8 cellular contexts compared by ENCODE assay signal in genomic region chr13:106568225-106569003, GRCh38. TPM values are rescaled to one million over a fixed set of nuclear protein-coding genes. Genes with fewer than 3 reads are reported as not detected.
DNase-seq lines count a peak whose midpoint lies in the region; ATAC-seq and TF ChIP-seq lines count a peak whose summit lies in the region.

No MANE protein-coding gene starts in this region.

- POLR2A ChIA-PET in WTC11 (lab: Charles Lee), result interaction anchor here (1.1 to 1.7 kb wide), 3 partner anchors 32 to 350 kb away, joined by 3 to 5 read pairs (median 4); no protein-coding TSS in a partner anchor

- no peaks in the 10 kb centered on the region for H3K27me3 ChIP-seq in BLaER1 treated with 17β-estradiol and CSF1 and Interleukin-3, amounts not matched to agents 10 nM and 100 nM
- H3K27me3 ChIP-seq in heart right ventricle, result no peaks in the 10 kb centered on the region

- peak overlapping the region; percentile 88 for H3K27ac Mint-ChIP-seq in WTC11
- peak overlapping the region; percentile 99 for H3K27ac Mint-ChIP-seq in stimulated activated effector memory CD8-positive, alpha-beta T cell treated with anti-CD3 and anti-CD28 coated beads, Interleukin-12 subunit alpha, Interleukin-12 subunit beta, amount 100 ng/mL, for 72 hours

- H3K36me3 Mint-ChIP-seq in WTC11, result peaks cover 6% of the 10 kb centered on the region
- H3K36me3 Mint-ChIP-seq in stimulated activated effector memory CD8-positive, alpha-beta T cell treated with anti-CD3 and anti-CD28 coated beads, Interleukin-12 subunit alpha, Interleukin-12 subunit beta, amount 100 ng/mL, for 72 hours, result peaks cover 34% of the 10 kb centered on the region

- H3K9me3 Mint-ChIP-seq in WTC11, result no peaks in the 10 kb centered on the region
- no peaks in the 10 kb centered on the region for H3K9me3 Mint-ChIP-seq in stimulated activated effector memory CD8-positive, alpha-beta T cell treated with anti-CD3 and anti-CD28 coated beads, Interleukin-12 subunit alpha, Interleukin-12 subunit beta, amount 100 ng/mL, for 72 hours

- peak overlapping the region; percentile 99 for H3K4me3 Mint-ChIP-seq in WTC11
- peak overlapping the region; percentile 97 for H3K4me3 Mint-ChIP-seq in stimulated activated effector memory CD8-positive, alpha-beta T cell treated with anti-CD3 and anti-CD28 coated beads, Interleukin-12 subunit alpha, Interleukin-12 subunit beta, amount 100 ng/mL, for 72 hours

- DNase-seq in WTC11 (ENCODE audit: low spot score), result no peak
- DNase-seq in heart right ventricle, result no peak
- DNase-seq in stimulated activated effector memory CD8-positive, alpha-beta T cell treated with anti-CD3 and anti-CD28 coated beads, Interleukin-12 subunit alpha, Interleukin-12 subunit beta, amount 100 ng/mL, for 72 hours (ENCODE audit: low spot score in 2 of 2), result no peak
- DNase-seq in NCI-H69 (lab: John Stamatoyannopoulos, UW), result no peak
- DNase-seq in NCI-H187 (lab: John Stamatoyannopoulos, UW), result no peak

- CTCF ChIA-PET in WTC11 (lab: Charles Lee), result interaction anchor here (1.7 to 2.9 kb wide), 3 partner anchors 33 to 228 kb away, joined by 4 to 13 read pairs (median 6); partner anchors contain the start of gene EFNB2

- WGBS in heart right ventricle, 2 donors, result 14 to 16% methylated on average over 19 of the region's 19 CpGs

- H3K4me2 ChIP-seq in BLaER1 treated with 17β-estradiol and CSF1 and Interleukin-3, amounts not matched to agents 10 nM and 100 nM, result peak overlapping the region; percentile 71 to 86 (median 80)

- H3K4me1 Mint-ChIP-seq in WTC11, result peaks cover 46% of the 10 kb centered on the region
- peaks cover 49% of the 10 kb centered on the region for H3K4me1 Mint-ChIP-seq in stimulated activated effector memory CD8-positive, alpha-beta T cell treated with anti-CD3 and anti-CD28 coated beads, Interleukin-12 subunit alpha, Interleukin-12 subunit beta, amount 100 ng/mL, for 72 hours

- H3K9me3 ChIP-seq in BLaER1 treated with 17β-estradiol and CSF1 and Interleukin-3, amounts not matched to agents 10 nM and 100 nM (replicated peaks in 1 of 11), result peaks cover 0 to 13% (median 6%) of the 10 kb centered on the region in 11 experiments; a peak in 10 of 22 replicates
- H3K9me3 ChIP-seq in heart right ventricle, result no peaks in the 10 kb centered on the region

- H3K4me1 ChIP-seq in BLaER1 treated with 17β-estradiol and CSF1 and Interleukin-3, amounts not matched to agents 10 nM and 100 nM, result peaks cover 33 to 46% (median 41%) of the 10 kb centered on the region in 10 experiments
- H3K4me1 ChIP-seq in heart right ventricle, result peaks cover 12 to 46% (median 38%) of the 10 kb centered on the region in 9 donors

- peak overlapping the region; percentile 78 to 98 (median 94) for H3K4me3 ChIP-seq in BLaER1 treated with 17β-estradiol and CSF1 and Interleukin-3, amounts not matched to agents 10 nM and 100 nM
- H3K4me3 ChIP-seq in heart right ventricle, result peak overlapping the region; percentile 66 to 96 (median 87)

- H3K9ac ChIP-seq in BLaER1 treated with 17β-estradiol and CSF1 and Interleukin-3, amounts not matched to agents 10 nM and 100 nM, result peak overlapping the region; percentile 94 to 100 (median 98)

- TF ChIP-seq CTCF in WTC11 (IDR thresholded peaks at IDR 0.05) (no peak), heart right ventricle (IDR thresholded peaks at IDR 0.05) (no peak)

- no peaks in the 10 kb centered on the region for H3K27me3 Mint-ChIP-seq in WTC11 (ENCODE audit: low read depth)

- peaks cover 36 to 43% (median 38%) of the 10 kb centered on the region in 11 experiments for H4K20me1 ChIP-seq in BLaER1 treated with 17β-estradiol and CSF1 and Interleukin-3, amounts not matched to agents 10 nM and 100 nM

- intact Hi-C loops in heart right ventricle (cut with DNase I), result loop anchor here in 4 of 10 donors (5.0 to 10.0 kb wide), 5 partner anchors 54 to 346 kb away; no protein-coding TSS in a partner anchor

- H3K36me3 ChIP-seq in BLaER1 treated with 17β-estradiol and CSF1 and Interleukin-3, amounts not matched to agents 10 nM and 100 nM, result peaks cover 0 to 15% (median 6%) of the 10 kb centered on the region in 11 experiments; a peak in 6 of 22 replicates
- H3K36me3 ChIP-seq in heart right ventricle, result no peaks in the 10 kb centered on the region

- ATAC-seq in GM19324 (IDR thresholded peaks at IDR 0.05; ENCODE audit: low FRiP score, unreplicated experiment) (peak; percentile 22), HG03342 (IDR thresholded peaks at IDR 0.05; ENCODE audit: unreplicated experiment) (peak; percentile 32), WTC11 (no peak; the same call in 1 of the 2 replicates), heart right ventricle (peak in 3 of 8 donors; percentile 1 to 14 (median 3))
- ATAC-seq in stimulated activated effector memory CD8-positive, alpha-beta T cell treated with anti-CD3 and anti-CD28 coated beads, Interleukin-12 subunit alpha, Interleukin-12 subunit beta, amount 100 ng/mL, for 72 hours, result peak; percentile 33

- H3K27ac ChIP-seq in BLaER1 treated with 17β-estradiol and CSF1 and Interleukin-3, amounts not matched to agents 10 nM and 100 nM, result peak overlapping the region; percentile 89 to 100 (median 98); a peak in 21 of 22 replicates
- H3K27ac ChIP-seq in heart right ventricle, result peak overlapping the region in 9 of 10 donors; percentile 92 to 99 (median 97)

TF ChIP-seq in WTC11, 78 proteins besides CTCF, POLR2A, EP300 and RAD21:
- TF ChIP-seq HMGXB4 (CRISPR knock-in tag; IDR thresholded peaks at IDR 0.05) (no peak), AR (CRISPR knock-in tag; IDR thresholded peaks at IDR 0.05) (no peak), ETV6 (CRISPR knock-in tag; IDR thresholded peaks at IDR 0.05) (no peak), CREM (CRISPR knock-in tag; IDR thresholded peaks at IDR 0.05) (0 out of 2 replicates have a peak, but pooled peaks have one; percentile 6), ZNF423 (CRISPR knock-in tag; IDR thresholded peaks at IDR 0.05) (no peak), KAT7 (CRISPR knock-in tag; IDR thresholded peaks at IDR 0.05; ENCODE audit: borderline replicate concordance) (no peak)

RNA-seq across cellular contexts. Expression of gene ARGLU1, which starts 0.5 kb away (rescaled TPM):
- total RNA-seq in WTC11 (2021), result 115 to 130 TPM (median 125 TPM) in 3 replicates
- total RNA-seq in heart right ventricle, result 10 to 100 TPM; 19.1 to 42.2 (median 29.6) TPM
- 100 to 1,000 TPM in 1 of 2 donors, 10 to 100 TPM in 1; 28.3 to 148 TPM for polyA plus RNA-seq in heart right ventricle

RNA-seq across cellular contexts. Expression of gene EFNB2, which starts 33.0 kb away (rescaled TPM):
- total RNA-seq in WTC11 (2021), result 14.9 to 15.9 TPM (median 15.0 TPM) in 3 replicates
- total RNA-seq in heart right ventricle, result 10 to 100 TPM in 9 of 10 donors, 1 to 10 TPM in 1; 9.7 to 21.1 (median 14.8) TPM
- 10 to 100 TPM; 11.8 to 14.1 TPM for polyA plus RNA-seq in heart right ventricle
